Comparison of ENCODE assay signal across 23 cellular contexts in genomic region chr4:186169333-186169941, GRCh38. TPM values are rescaled to one million over a fixed set of nuclear protein-coding genes. Genes with fewer than 3 reads are reported as not detected.
"Had no signal": no experiment of that assay in that cellular context is flagged by ENCODE, and none has a peak within 500 bp of the region (broad histone marks: within the 10 kb centered on the region; RNA-seq: fewer than 3 reads in every experiment).

No MANE protein-coding gene starts in this region.

- H3K4me1 Mint-ChIP-seq: memory B cell had no signal

- H3K4me3 ChIP-seq: dorsolateral prefrontal cortex, gastroesophageal sphincter, heart right ventricle, lung, neural progenitor cell, prostate gland, stomach, tibial artery had no signal

- H3K9me3 ChIP-seq: gastroesophageal sphincter, heart right ventricle, prostate gland, stomach, tibial artery had no signal

- FAIRE-seq: keratinocyte, small intestine had no signal

- H3K4me3 Mint-ChIP-seq: memory B cell; natural killer cell treated with Interleukin-12 subunit alpha and Interleukin-12 subunit beta and Interleukin-15 and Interleukin-18, amount 100 ng/mL, for 72 hours; neural progenitor cell; type B pancreatic cell had no signal

- DNase-seq: cerebellar nuclear complex; dorsolateral prefrontal cortex; effector CD4-positive, alpha-beta T cell; foreskin keratinocyte; heart right ventricle; hypothalamus; right cardiac atrium; small intestine; stimulated activated CD4-positive, alpha-beta T cell treated with anti-CD3 and anti-CD28 coated beads, Interleukin-15, amount 100 ng/mL, for 24 hours; stimulated activated CD4-positive, alpha-beta T cell treated with anti-CD3 and anti-CD28 coated beads, Interleukin-4, amount 100 ng/mL, for 1 hour; stimulated activated CD8-positive, alpha-beta memory T cell treated with anti-CD3 and anti-CD28 coated beads, Interleukin-4, amount 100 ng/mL, for 48 hours; stimulated activated naive CD4-positive, alpha-beta T cell treated with Interleukin-2 at 50 U/mL for 16 hours; stomach; tibial artery had no signal

- H3K27ac Mint-ChIP-seq: memory B cell; natural killer cell treated with Interleukin-12 subunit alpha and Interleukin-12 subunit beta and Interleukin-15 and Interleukin-18, amount 100 ng/mL, for 72 hours; neural progenitor cell; type B pancreatic cell had no signal

- H3K4me1 ChIP-seq: foreskin keratinocyte, gastroesophageal sphincter, heart right ventricle, prostate gland, stomach, tibial artery had no signal

- H3K36me3 Mint-ChIP-seq: memory B cell; natural killer cell treated with Interleukin-12 subunit alpha and Interleukin-12 subunit beta and Interleukin-15 and Interleukin-18, amount 100 ng/mL, for 72 hours; neural progenitor cell had no signal

- H3K27me3 ChIP-seq: dorsolateral prefrontal cortex, foreskin keratinocyte, gastroesophageal sphincter, heart right ventricle, neural progenitor cell, stomach, tibial artery had no signal

- H3K27me3 Mint-ChIP-seq: type B pancreatic cell had no signal

- ATAC-seq: foreskin keratinocyte; gastroesophageal sphincter; natural killer cell treated with Interleukin-12 subunit alpha and Interleukin-12 subunit beta and Interleukin-15 and Interleukin-18, amount 100 ng/mL, for 72 hours had no signal

- H2AFZ ChIP-seq: neural progenitor cell had no signal

- H3K9ac ChIP-seq: neural progenitor cell had no signal

- H3K9me3 Mint-ChIP-seq: memory B cell; natural killer cell treated with Interleukin-12 subunit alpha and Interleukin-12 subunit beta and Interleukin-15 and Interleukin-18, amount 100 ng/mL, for 72 hours; neural progenitor cell; type B pancreatic cell had no signal

- H3K36me3 ChIP-seq: heart right ventricle, neural progenitor cell, prostate gland had no signal

- H3K4me2 ChIP-seq: neural progenitor cell had no signal

- H3K27ac ChIP-seq: dorsolateral prefrontal cortex, epithelial cell of prostate, foreskin keratinocyte, gastroesophageal sphincter, heart right ventricle, neural progenitor cell, prostate gland, stomach, tibial artery had no signal

RNA-seq across cellular contexts. Expression of gene KLKB1, which starts 57.9 kb away (rescaled TPM):
- total RNA-seq: foreskin keratinocyte had no signal
- polyA plus RNA-seq: foreskin keratinocyte had no signal
